ENCODE assay signal across 8 cellular contexts in the genomic region with DNA sequence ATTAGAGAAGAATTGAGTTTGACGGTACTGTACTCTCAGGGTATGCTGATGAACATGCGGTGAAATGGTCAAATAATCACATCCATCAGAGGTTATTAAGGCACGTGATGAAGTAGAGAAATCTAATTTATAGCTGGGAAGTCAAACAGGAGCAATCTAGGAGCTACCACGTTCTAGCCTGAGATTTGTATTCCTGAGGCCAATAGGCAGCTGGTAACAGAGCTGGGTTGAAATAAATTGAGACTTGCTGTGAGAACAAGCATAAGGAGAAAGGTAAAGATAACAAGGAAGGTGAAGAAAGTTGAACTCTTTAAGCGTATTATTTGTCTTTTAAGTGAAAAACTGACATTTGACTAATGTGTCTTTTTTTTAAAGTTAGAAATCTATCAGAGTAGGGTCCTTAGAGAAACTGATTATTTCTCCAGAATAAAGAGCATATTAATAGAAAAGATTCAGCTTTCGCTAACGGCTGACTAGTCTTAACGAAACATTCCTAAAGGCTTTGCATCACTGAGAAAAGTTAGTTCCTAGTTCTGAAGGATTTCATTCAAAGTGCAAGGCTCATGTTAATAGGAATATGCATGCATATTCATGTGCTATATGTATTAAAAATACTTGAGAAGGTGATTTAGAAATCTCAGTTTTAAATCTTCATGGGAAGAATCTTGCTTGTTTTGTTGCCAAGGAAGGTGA. TPM values are rescaled to one million over a fixed set of nuclear protein-coding genes. Genes with fewer than 3 reads are reported as not detected.
DNase-seq lines count a peak whose midpoint lies in the region; ATAC-seq and TF ChIP-seq lines count a peak whose summit lies in the region.
"Had no signal": no experiment of that assay in that cellular context is flagged by ENCODE, and none has a peak within 500 bp of the region (broad histone marks: within the 10 kb centered on the region; RNA-seq: fewer than 3 reads in every experiment).

No MANE protein-coding gene starts in this region.

- H3K4me3 ChIP-seq in Karpas-422 (ENCODE audit: low read length) (peak overlapping the region; percentile 40), brain microvascular endothelial cell (ENCODE audit: low read depth, low read length) (no peak overlapping the region), thyroid gland (replicated peaks in 1 of 3) (no peak overlapping the region)

- peak overlapping the region; percentile 99 for H3K27ac Mint-ChIP-seq in memory B cell

- no peaks in the 10 kb centered on the region for H4K20me1 ChIP-seq in Karpas-422 (ENCODE audit: insufficient read depth, low read depth, low read length)

- no peaks in the 10 kb centered on the region for H3K9me3 Mint-ChIP-seq in memory B cell

- in situ Hi-C loops in brain microvascular endothelial cell (cut with HindIII; ENCODE audit: low pct_ligation_motif_present, low sequenced_read_pairs) = no loop called here

- TF ChIP-seq POLR2A in thyroid gland (IDR thresholded peaks at IDR 0.05) = no peak

- H2AFZ ChIP-seq in Karpas-422 (ENCODE audit: low read length) = peak overlapping the region; percentile 13

- no peaks in the 10 kb centered on the region for H3K79me2 ChIP-seq in Karpas-422 (ENCODE audit: low read length)

- intact Hi-C loops in thyroid gland (cut with DNase I) = no loop called here

- peak overlapping the region; percentile 69 for H3K9ac ChIP-seq in Karpas-422 (ENCODE audit: low read length)

- H3K27ac ChIP-seq in Karpas-422 (ENCODE audit: low read length) = peak overlapping the region; percentile 97
- H3K27ac ChIP-seq in brain microvascular endothelial cell = peak overlapping the region; percentile 100
- peak overlapping the region; percentile 96 to 99 (median 97) for H3K27ac ChIP-seq in thyroid gland

- no peaks in the 10 kb centered on the region for H3K9me2 ChIP-seq in Karpas-422 (replicated peaks; ENCODE audit: insufficient read depth, low read length)

- peak overlapping the region; percentile 58 for H3K4me3 Mint-ChIP-seq in memory B cell

- H3K36me3 Mint-ChIP-seq in memory B cell = no peaks in the 10 kb centered on the region

- peaks cover 93% of the 10 kb centered on the region for H3K4me1 ChIP-seq in Karpas-422 (ENCODE audit: low read length)
- H3K4me1 ChIP-seq in thyroid gland = peaks cover 59 to 64% of the 10 kb centered on the region in 2 donors

- H3K9me3 ChIP-seq in Karpas-422 (ENCODE audit: low read length) = no peaks in the 10 kb centered on the region
- H3K9me3 ChIP-seq in thyroid gland = no peaks in the 10 kb centered on the region

- WGBS in thyroid gland, 2 donors = 41 to 53% methylated on average over 8 of the region's 8 CpGs

- TF ChIP-seq CTCF in brain microvascular endothelial cell (IDR thresholded peaks at IDR 0.05; ENCODE audit: low read depth, low read length, missing control alignments) = no peak
- no peak for TF ChIP-seq CTCF in thyroid gland (IDR thresholded peaks at IDR 0.05)

- ATAC-seq in memory B cell (ENCODE audit: low read depth) (no peak), GM18861 (IDR thresholded peaks at IDR 0.05; ENCODE audit: unreplicated experiment) (no peak)

- DNase-seq in Karpas-422 = peak; percentile 59
- no peak for DNase-seq in brain microvascular endothelial cell
- DNase-seq in memory B cell (ENCODE audit: low spot score in 2 of 2) = no peak
- no peak for DNase-seq in thyroid gland
- DNase-seq in RKO (ENCODE audit: low spot score) = no peak
- DNase-seq in HUDEP-2 (lab: John Stamatoyannopoulos, UW; ENCODE audit: unreplicated experiment in 76 of 76) = no peak
- DNase-seq: activated CD4-positive, alpha-beta T cell treated with anti-CD3 and anti-CD28 coated beads for 48 hours had no signal

- H3K27me3 Mint-ChIP-seq in memory B cell = no peaks in the 10 kb centered on the region

- H3K4me2 ChIP-seq in Karpas-422 (ENCODE audit: low read depth, low read length, poor library complexity, severe bottlenecking) = peak overlapping the region; percentile 67

- H3K36me3 ChIP-seq in Karpas-422 (ENCODE audit: insufficient read depth, low read length) (no peaks in the 10 kb centered on the region), brain microvascular endothelial cell (replicated peaks) (no peaks in the 10 kb centered on the region), thyroid gland (no peaks in the 10 kb centered on the region)

- H3K4me1 Mint-ChIP-seq in memory B cell = peaks cover 32% of the 10 kb centered on the region

- H3K27me3 ChIP-seq in Karpas-422 (ENCODE audit: low read length) = no peaks in the 10 kb centered on the region
- H3K27me3 ChIP-seq in brain microvascular endothelial cell (replicated peaks) = no peaks in the 10 kb centered on the region
- H3K27me3 ChIP-seq in thyroid gland = no peaks in the 10 kb centered on the region

RNA-seq across cellular contexts. Expression of a gene that starts 5.2 kb away (rescaled TPM):
- 74.0 and 107 TPM in 2 replicates for total RNA-seq in Karpas-422 (2014; rRNA removed; shearing (Covaris generic); ENCODE audit: low replicate concordance)
- total RNA-seq in thyroid gland = 10 to 100 TPM; 29.6 to 35.6 (median 32.5) TPM
